ENCODE assay signal across 35 cellular contexts in the genomic region with DNA sequence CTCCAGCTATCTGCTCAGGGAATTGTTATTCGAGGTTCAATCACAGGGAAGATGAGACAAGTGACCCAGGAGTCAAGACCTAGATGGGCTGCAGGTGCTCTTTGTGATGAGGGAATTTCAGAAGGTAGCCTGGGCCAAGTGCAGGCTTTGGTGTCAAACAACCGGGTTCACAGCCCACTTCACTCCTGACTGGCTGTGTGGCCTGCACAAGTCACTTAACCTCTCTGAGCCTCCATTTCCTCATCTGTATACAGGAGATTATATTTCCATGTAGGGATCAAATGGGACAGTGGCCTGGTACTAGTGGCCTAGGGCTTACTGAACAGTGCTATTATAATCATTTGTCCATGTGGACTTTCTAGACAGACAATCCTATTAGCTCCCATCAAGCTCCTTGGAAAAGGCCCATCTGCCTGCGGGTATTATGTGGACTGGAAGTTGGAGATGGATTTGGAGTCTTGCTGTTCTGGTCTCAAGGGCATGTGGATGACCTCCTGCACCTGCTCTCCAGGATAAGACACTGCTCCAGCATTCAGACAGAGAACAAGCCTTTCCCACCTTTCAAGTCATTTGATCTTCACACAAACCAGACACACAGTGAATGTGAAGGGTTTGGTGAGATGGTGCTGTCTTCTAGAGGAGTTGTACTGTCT. TPM values are rescaled to one million over a fixed set of nuclear protein-coding genes. Genes with fewer than 3 reads are reported as not detected.
"Had no signal": no experiment of that assay in that cellular context is flagged by ENCODE, and none has a peak within 500 bp of the region (broad histone marks: within the 10 kb centered on the region; RNA-seq: fewer than 3 reads in every experiment).

No MANE protein-coding gene starts in this region.

- DNase-seq: activated CD4-positive, alpha-beta T cell treated with anti-CD3 and anti-CD28 coated beads, Interleukin-2, amount 50 U/mL, for 4 hours; activated CD8-positive, alpha-beta memory T cell treated with anti-CD3 and anti-CD28 coated beads, Interleukin-2, amount 50 U/mL, for 48 hours; activated naive CD4-positive, alpha-beta T cell; activated T-cell treated with anti-CD3 and anti-CD28 coated beads, Interleukin-2, amount 50 U/mL, for 4 hours; brain microvascular endothelial cell; colonic mucosa; dorsolateral prefrontal cortex; effector memory CD8-positive, alpha-beta T cell; esophagus squamous epithelium; immature natural killer cell; left lung; ovary; sigmoid colon; stimulated activated CD4-positive, alpha-beta T cell treated with anti-CD3 and anti-CD28 coated beads, Interleukin-2, amount 100 ng/mL, for 48 hours; stimulated activated CD8-positive, alpha-beta memory T cell treated with anti-CD3 and anti-CD28 coated beads, Interleukin-4, amount 100 ng/mL, for 48 hours; stimulated activated naive B cell treated with anti-CD40 and anti-IgM and Interleukin-4, amounts not matched to agents 10 μg/mL and 1 μg/mL and 100 μg/mL, for 72 hours; T-helper 9 cell; testis; trophoblast cell; uterus had no signal

- H3K27ac ChIP-seq: ascending aorta, brain microvascular endothelial cell, colonic mucosa, dorsolateral prefrontal cortex, esophagus squamous epithelium, hepatocyte, left lung, ovary, sigmoid colon, testis, uterus had no signal

- H3K27me3 ChIP-seq: adrenal gland, ascending aorta, ovary, testis had no signal

- H3K4me3 Mint-ChIP-seq: activated CD4-positive, alpha-beta T cell treated with anti-CD3 and anti-CD28 coated beads for 36 hours; activated naive CD8-positive, alpha-beta T cell; activated T-cell treated with anti-CD3 and anti-CD28 coated beads, Interleukin-2, amount 50 U/mL, for 4 hours; effector memory CD8-positive, alpha-beta T cell; immature natural killer cell; mesothelial cell of epicardium; nephron; stimulated activated naive B cell treated with anti-CD40 and anti-IgM and Interleukin-4, amounts not matched to agents 10 μg/mL and 1 μg/mL and 100 μg/mL, for 72 hours; WTC11 had no signal

- H3K4me1 ChIP-seq: uterus had no signal

- H3K4me2 ChIP-seq: hepatocyte had no signal

- H3K36me3 Mint-ChIP-seq: mesothelial cell of epicardium had no signal

- H3K79me2 ChIP-seq: hepatocyte had no signal

- H3K27ac Mint-ChIP-seq: activated CD4-positive, alpha-beta T cell treated with anti-CD3 and anti-CD28 coated beads for 36 hours; activated naive CD8-positive, alpha-beta T cell; activated T-helper 2 cell treated with anti-CD3 and anti-CD28 coated beads, Interferon-gamma antibody, Interleukin-2, Interleukin-4, amounts not matched to agents 10 μg/mL and 5 μg/mL and 100 μg/mL, durations not matched to agents 14 hours and 24 hours and 36 hours; effector memory CD8-positive, alpha-beta T cell; immature natural killer cell; mesothelial cell of epicardium; nephron; stimulated activated naive B cell treated with anti-CD40 and anti-IgM and Interleukin-4, amounts not matched to agents 10 μg/mL and 1 μg/mL and 100 μg/mL, for 72 hours; WTC11 had no signal

- H3K9me3 Mint-ChIP-seq: activated T-cell treated with anti-CD3 and anti-CD28 coated beads, Interleukin-2, amount 50 U/mL, for 4 hours; activated T-helper 2 cell treated with anti-CD3 and anti-CD28 coated beads, Interferon-gamma antibody, Interleukin-2, Interleukin-4, amounts not matched to agents 10 μg/mL and 5 μg/mL and 100 μg/mL, durations not matched to agents 14 hours and 24 hours and 36 hours; effector memory CD8-positive, alpha-beta T cell; immature natural killer cell; mesothelial cell of epicardium; nephron; stimulated activated naive B cell treated with anti-CD40 and anti-IgM and Interleukin-4, amounts not matched to agents 10 μg/mL and 1 μg/mL and 100 μg/mL, for 72 hours; WTC11 had no signal

- H2AFZ ChIP-seq: hepatocyte had no signal

- H3K9me3 ChIP-seq: adrenal gland, ascending aorta, colonic mucosa, esophagus squamous epithelium, left lung, neutrophil, ovary, sigmoid colon, testis, uterus had no signal

- H3K27me3 Mint-ChIP-seq: activated naive CD8-positive, alpha-beta T cell had no signal

- H3K4me3 ChIP-seq: adrenal gland, ascending aorta, colonic mucosa, dorsolateral prefrontal cortex, esophagus squamous epithelium, hepatocyte, left lung, ovary, sigmoid colon, testis, uterus had no signal

- H3K36me3 ChIP-seq: adrenal gland, brain microvascular endothelial cell, colonic mucosa, esophagus squamous epithelium, left lung, neutrophil, ovary, sigmoid colon, uterus had no signal

- ATAC-seq: effector memory CD8-positive, alpha-beta T cell; left lung; stimulated activated naive B cell treated with anti-CD40 and anti-IgM and Interleukin-4, amounts not matched to agents 10 μg/mL and 1 μg/mL and 100 μg/mL, for 72 hours; WTC11 had no signal

RNA-seq across cellular contexts. Expression of a gene that starts 9.6 kb away (rescaled TPM):
- total RNA-seq: activated T-helper 2 cell treated with anti-CD3 and anti-CD28 coated beads, Interferon-gamma antibody, Interleukin-2, Interleukin-4, amounts not matched to agents 10 μg/mL and 5 μg/mL and 100 μg/mL, durations not matched to agents 14 hours and 24 hours and 36 hours; ascending aorta; endothelial cell of umbilical vein; hepatocyte; kidney epithelial cell; mammary epithelial cell; mesothelial cell of epicardium; sigmoid colon; testis; uterus had no signal
- polyA plus RNA-seq: endothelial cell of umbilical vein, immature natural killer cell, mammary epithelial cell, ovary had no signal

RNA-seq across cellular contexts. Expression of a gene that starts 11.3 kb away (rescaled TPM):
- total RNA-seq: endothelial cell of umbilical vein, mesothelial cell of epicardium had no signal
- polyA plus RNA-seq: endothelial cell of umbilical vein, immature natural killer cell had no signal

RNA-seq across cellular contexts. Expression of a gene that starts 27.5 kb away (rescaled TPM):
- total RNA-seq: activated CD4-positive, alpha-beta T cell treated with anti-CD3 and anti-CD28 coated beads for 36 hours; activated CD8-positive, alpha-beta memory T cell treated with anti-CD3 and anti-CD28 coated beads for 36 hours; activated T-cell treated with anti-CD3 and anti-CD28 coated beads, Interleukin-2, amount 50 U/mL, for 4 hours; activated T-helper 2 cell treated with anti-CD3 and anti-CD28 coated beads, Interferon-gamma antibody, Interleukin-2, Interleukin-4, amounts not matched to agents 10 μg/mL and 5 μg/mL and 100 μg/mL, durations not matched to agents 14 hours and 24 hours and 36 hours; adrenal gland; ascending aorta; colonic mucosa; dorsolateral prefrontal cortex; endothelial cell of umbilical vein; esophagus squamous epithelium; hepatocyte; kidney epithelial cell; left lung; mammary epithelial cell; mesothelial cell of epicardium; ovary; sigmoid colon; T-helper 1 cell treated with Interleukin-12 subunit alpha and Interleukin-12 subunit beta and Interleukin-4 antibody, amounts not matched to agents 30 ng/mL and 1 ng/mL, for 36 hours; testis; uterus; WTC11 had no signal
- polyA plus RNA-seq: adrenal gland, endothelial cell of umbilical vein, immature natural killer cell, mammary epithelial cell, ovary, sigmoid colon had no signal
